1 cellular context compared by ENCODE assay signal in the genomic region with DNA sequence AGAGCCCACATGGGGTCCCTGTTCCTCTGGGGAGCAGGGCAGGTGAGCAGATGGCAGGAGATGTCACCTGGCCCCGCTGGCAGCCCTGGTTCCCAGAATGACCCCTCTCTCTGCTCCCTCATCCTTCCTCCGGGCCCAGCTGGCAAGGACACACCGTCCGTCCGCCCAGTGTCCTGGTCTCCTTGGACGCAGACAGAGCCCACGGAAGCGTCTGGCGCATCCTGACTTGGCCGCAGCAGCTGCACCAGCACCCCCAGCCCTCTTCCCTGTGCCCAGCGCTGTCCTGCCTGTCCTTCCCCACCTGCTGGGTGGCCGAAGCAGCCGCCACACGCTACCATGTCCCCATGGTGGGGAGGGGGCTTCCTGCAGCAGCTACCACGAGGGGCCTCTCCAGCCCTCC.
TF ChIP-seq lines count a peak whose summit lies in the region.

No MANE protein-coding gene starts in this region.

TF ChIP-seq in H1, 55 proteins besides CTCF, POLR2A, EP300 and RAD21:
- TF ChIP-seq, protein P1, sequence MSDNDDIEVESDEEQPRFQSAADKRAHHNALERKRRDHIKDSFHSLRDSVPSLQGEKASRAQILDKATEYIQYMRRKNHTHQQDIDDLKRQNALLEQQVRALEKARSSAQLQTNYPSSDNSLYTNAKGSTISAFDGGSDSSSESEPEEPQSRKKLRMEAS (IDR thresholded peaks at IDR 0.05): no peak
- no peak for TF ChIP-seq CHD1 (IDR thresholded peaks at IDR 0.05; ENCODE audit: low read depth, low read length)
- no peak for TF ChIP-seq NANOG (IDR thresholded peaks at IDR 0.05; ENCODE audit: insufficient read depth, low read depth, low read length, poor library complexity, severe bottlenecking)
- TF ChIP-seq SUZ12 (IDR thresholded peaks at IDR 0.05; ENCODE audit: low read length): no peak
- TF ChIP-seq SP4 (IDR thresholded peaks at IDR 0.05; ENCODE audit: low read length): no peak
- TF ChIP-seq JUND (IDR thresholded peaks at IDR 0.05; ENCODE audit: low read length): no peak
